In genomic region chr9:121743441-121744001, GRCh38 we compare ENCODE assay signal across 8 cellular contexts.
DNase-seq lines count a peak whose midpoint lies in the region; ATAC-seq, FAIRE-seq and TF ChIP-seq lines count a peak whose summit lies in the region.

No MANE protein-coding gene starts in this region.

- no peaks in the 10 kb centered on the region for H3K9me3 ChIP-seq in A673 (ENCODE audit: low read depth, low read length, poor library complexity, severe bottlenecking)

- TF ChIP-seq CTCF in A673 (conservative IDR thresholded peaks at IDR 0.05; ENCODE audit: low read depth, low read length): no peak

- H3K27ac ChIP-seq in substantia nigra (ENCODE audit: low read depth, low read length, poor library complexity, severe bottlenecking) (peak overlapping the region; percentile 75), A673 (ENCODE audit: low read depth, low read length, poor library complexity, severe bottlenecking) (no peak overlapping the region)

- intact Hi-C loops in left colon (cut with DNase I, micrococcal nuclease): no loop called here
- intact Hi-C loops in A673 (cut with micrococcal nuclease; ENCODE audit: unreplicated experiment): loop anchor here (1.0 kb wide), 1 partner anchor 249 kb away; no protein-coding TSS in a partner anchor

- POLR2A ChIA-PET in A673 (lab: Charles Lee; ENCODE audit: low non-redundant PET): no interaction called here

- H3K36me3 Mint-ChIP-seq in activated naive CD4-positive, alpha-beta T cell treated with anti-CD3 and anti-CD28 coated beads, Interleukin-2, amount 50 U/mL, for 72 hours: no peaks in the 10 kb centered on the region

- CTCF ChIA-PET in A673 (lab: Charles Lee): no interaction called here

- H3K4me1 ChIP-seq in A673 (ENCODE audit: insufficient read depth, low read length, poor library complexity, severe bottlenecking): peaks cover 4% of the 10 kb centered on the region

- no peaks in the 10 kb centered on the region for H3K36me3 ChIP-seq in A673 (ENCODE audit: insufficient read depth, low read length, poor library complexity, severe bottlenecking)

- H3K9me3 Mint-ChIP-seq in activated naive CD4-positive, alpha-beta T cell treated with anti-CD3 and anti-CD28 coated beads, Interleukin-2, amount 50 U/mL, for 72 hours: no peaks in the 10 kb centered on the region

- peak; percentile 84 for ATAC-seq in left colon
- ATAC-seq in activated naive CD4-positive, alpha-beta T cell treated with anti-CD3 and anti-CD28 coated beads, Interleukin-2, amount 50 U/mL, for 72 hours: no peak

- no peaks in the 10 kb centered on the region for H3K27me3 ChIP-seq in A673 (replicated peaks; ENCODE audit: insufficient read depth, low read depth, low read length, poor library complexity)

- peak; percentile 38 for FAIRE-seq in colon (lab: Jason Lieb, UNC)

- DNase-seq in Ammon's horn (ENCODE audit: low spot score) (peak; percentile 83), NCI-H2196 treated with DMSO at 0.1 percent for 48 hours (lab: John Stamatoyannopoulos, UW; ENCODE audit: unreplicated experiment) (peak; percentile 65), left colon (peak; percentile 80 to 89), substantia nigra (lab: John Stamatoyannopoulos, UW) (peak in 47 of 49 donors; percentile 16 to 83 (median 60)), A673 (ENCODE audit: low spot score) (no peak), CD1c-positive myeloid dendritic cell (ENCODE audit: extremely low spot score) (no peak)
- no peak for DNase-seq in activated naive CD4-positive, alpha-beta T cell treated with anti-CD3 and anti-CD28 coated beads, Interleukin-2, amount 50 U/mL, for 72 hours (ENCODE audit: low spot score in 2 of 2)

- no TSS peak for BruUV-seq in A673 (replicated peaks; lab: Mats Ljungman, UMichigan)

- no peak overlapping the region for H3K4me3 ChIP-seq in A673 (ENCODE audit: low read depth, low read length, poor library complexity, severe bottlenecking)

- no peak overlapping the region for H3K27ac Mint-ChIP-seq in activated naive CD4-positive, alpha-beta T cell treated with anti-CD3 and anti-CD28 coated beads, Interleukin-2, amount 50 U/mL, for 72 hours

Comparison
In these comparisons a context has a peak if more than half of its experiments do, and no peak if none do; other contexts are left out.
1. DNase-seq: peak in Ammon's horn (single experiment), NCI-H2196 treated with DMSO at 0.1 percent for 48 hours (single experiment), left colon (2 of 2) and substantia nigra (47 of 49); none in A673 (single experiment), CD1c-positive myeloid dendritic cell (single experiment) and activated naive CD4-positive, alpha-beta T cell treated with anti-CD3 and anti-CD28 coated beads, Interleukin-2, amount 50 U/mL, for 72 hours (0 of 2).